11 cellular contexts compared by ENCODE assay signal in genomic region chr1:2544875-2545638, GRCh38. TPM values are rescaled to one million over a fixed set of nuclear protein-coding genes. Genes with fewer than 3 reads are reported as not detected.
DNase-seq lines count a peak whose midpoint lies in the region; ATAC-seq and TF ChIP-seq lines count a peak whose summit lies in the region.
"Had no signal": no experiment of that assay in that cellular context is flagged by ENCODE, and none has a peak within 500 bp of the region (broad histone marks: within the 10 kb centered on the region; RNA-seq: fewer than 3 reads in every experiment).

No MANE protein-coding gene starts in this region.

- H3K4me1 ChIP-seq in CD4-positive, CD25-positive, alpha-beta regulatory T cell (ENCODE audit: control insufficient read depth, insufficient read depth, low read length, poor library complexity, severe bottlenecking): peaks cover 52% of the 10 kb centered on the region
- H3K4me1 ChIP-seq in duodenal mucosa (ENCODE audit: control insufficient read depth in 1 of 2, insufficient read depth in 2 of 2, low read length in 2 of 2): peaks cover 33 to 67% of the 10 kb centered on the region in 2 donors
- H3K4me1 ChIP-seq in osteoblast (ENCODE audit: insufficient read depth, low read length): peaks cover 14% of the 10 kb centered on the region
- peaks cover 36% of the 10 kb centered on the region for H3K4me1 ChIP-seq in BE2C

- H3K27me3 ChIP-seq in CD4-positive, CD25-positive, alpha-beta regulatory T cell (ENCODE audit: control insufficient read depth, insufficient read depth, low read length): no peaks in the 10 kb centered on the region
- H3K27me3 ChIP-seq in duodenal mucosa (ENCODE audit: control insufficient read depth in 1 of 2, insufficient read depth in 2 of 2, low read length in 2 of 2) (no peaks in the 10 kb centered on the region), osteoblast (ENCODE audit: insufficient read depth, low read length) (peaks cover 2% of the 10 kb centered on the region), BE2C (no peaks in the 10 kb centered on the region)

- H3K9me3 ChIP-seq in CD4-positive, CD25-positive, alpha-beta regulatory T cell (ENCODE audit: control insufficient read depth in 2 of 2, low read length in 2 of 2): no peaks in the 10 kb centered on the region
- H3K9me3 ChIP-seq in duodenal mucosa (ENCODE audit: control insufficient read depth in 1 of 2, low read length in 2 of 2) (no peaks in the 10 kb centered on the region), osteoblast (ENCODE audit: low read depth, low read length) (no peaks in the 10 kb centered on the region), BE2C (no peaks in the 10 kb centered on the region)

- H3K4me2 ChIP-seq in osteoblast (ENCODE audit: insufficient read depth, low read length): no peak overlapping the region

- peaks cover 13% of the 10 kb centered on the region for H3K27me3 Mint-ChIP-seq in CD4-positive, CD25-positive, alpha-beta regulatory T cell

- H3K4me3 ChIP-seq in CD4-positive, CD25-positive, alpha-beta regulatory T cell (ENCODE audit: low read depth, low read length): no peak overlapping the region
- H3K4me3 ChIP-seq in duodenal mucosa (ENCODE audit: low read depth in 1 of 2, low read length in 2 of 2) (no peak overlapping the region), osteoblast (ENCODE audit: insufficient read depth, low read length) (no peak overlapping the region), BE2C (ENCODE audit: low read depth, low read length) (no peak overlapping the region)

- H3K36me3 ChIP-seq in CD4-positive, CD25-positive, alpha-beta regulatory T cell (ENCODE audit: control insufficient read depth, insufficient read depth, low read length): no peaks in the 10 kb centered on the region
- no peaks in the 10 kb centered on the region for H3K36me3 ChIP-seq in duodenal mucosa (ENCODE audit: control insufficient read depth in 1 of 2, insufficient read depth in 2 of 2, low read length in 2 of 2)
- H3K36me3 ChIP-seq in osteoblast (ENCODE audit: insufficient read depth, low read length): no peaks in the 10 kb centered on the region
- no peaks in the 10 kb centered on the region for H3K36me3 ChIP-seq in BE2C

- no peaks in the 10 kb centered on the region for H3K36me3 Mint-ChIP-seq in CD4-positive, CD25-positive, alpha-beta regulatory T cell
- H3K36me3 Mint-ChIP-seq: naive B cell had no signal

- no peaks in the 10 kb centered on the region for H4K20me1 ChIP-seq in osteoblast (ENCODE audit: insufficient read depth, low read length)

- H3K9ac ChIP-seq in duodenal mucosa (ENCODE audit: low read depth in 1 of 2, low read length in 2 of 2): no peak overlapping the region

- no peak overlapping the region for H3K27ac Mint-ChIP-seq in CD4-positive, CD25-positive, alpha-beta regulatory T cell
- H3K27ac Mint-ChIP-seq: activated naive CD8-positive, alpha-beta T cell treated with anti-CD3 and anti-CD28 coated beads, Interleukin-2, amount 50 U/mL, for 24 hours had no signal

- H3K79me2 ChIP-seq in osteoblast (ENCODE audit: insufficient read depth, low read length): no peaks in the 10 kb centered on the region

- no peaks in the 10 kb centered on the region for H3K9me3 Mint-ChIP-seq in CD4-positive, CD25-positive, alpha-beta regulatory T cell
- H3K9me3 Mint-ChIP-seq: activated naive CD8-positive, alpha-beta T cell treated with anti-CD3 and anti-CD28 coated beads, Interleukin-2, amount 50 U/mL, for 24 hours; naive B cell had no signal

- H3K4me3 Mint-ChIP-seq in CD4-positive, CD25-positive, alpha-beta regulatory T cell: peak overlapping the region; percentile 35 to 82 (median 48)
- H3K4me3 Mint-ChIP-seq: activated naive CD8-positive, alpha-beta T cell treated with anti-CD3 and anti-CD28 coated beads, Interleukin-2, amount 50 U/mL, for 24 hours had no signal

- TF ChIP-seq CTCF in osteoblast (IDR thresholded peaks at IDR 0.05; ENCODE audit: extremely low read depth, low read depth, low read length): no peak
- no peak for TF ChIP-seq CTCF in BE2C (IDR thresholded peaks at IDR 0.05; ENCODE audit: low read depth, low read length)

- peak overlapping the region; percentile 74 for H3K27ac ChIP-seq in CD4-positive, CD25-positive, alpha-beta regulatory T cell (ENCODE audit: insufficient read depth, low read length, poor library complexity, severe bottlenecking)
- H3K27ac ChIP-seq in duodenal mucosa (ENCODE audit: low read depth, low read length): peak overlapping the region; percentile 10
- H3K27ac ChIP-seq in osteoblast (ENCODE audit: low read depth, low read length): no peak overlapping the region

- no peak overlapping the region for H2AFZ ChIP-seq in osteoblast (ENCODE audit: low read length)

- ATAC-seq in CD4-positive, CD25-positive, alpha-beta regulatory T cell (ENCODE audit: low read depth in 2 of 2): no peak
- no peak for ATAC-seq in GM21423 (IDR thresholded peaks at IDR 0.05; ENCODE audit: unreplicated experiment)

- H3K4me1 Mint-ChIP-seq in CD4-positive, CD25-positive, alpha-beta regulatory T cell: peaks cover 0 to 34% (median 10%) of the 10 kb centered on the region in 4 donors

- DNase-seq in CD4-positive, CD25-positive, alpha-beta regulatory T cell: no peak
- DNase-seq in NCI-H82 (lab: John Stamatoyannopoulos, UW): peak; percentile 81
- peak; percentile 92 for DNase-seq in osteoblast (ENCODE audit: insufficient read length, low spot score, missing footprints)
- no peak for DNase-seq in HCEC 1CT
- no peak for DNase-seq in kidney glomerular epithelial cell (lab: John Stamatoyannopoulos, UW)
- DNase-seq in BE2C: no peak
- DNase-seq: activated CD4-positive, CD25-positive, alpha-beta regulatory T cell treated with anti-CD3 and anti-CD28 coated beads, Interleukin-2, amount 50 U/mL, for 72 hours; activated naive CD8-positive, alpha-beta T cell treated with anti-CD3 and anti-CD28 coated beads, Interleukin-2, amount 50 U/mL, for 24 hours had no signal

RNA-seq across cellular contexts. Expression of gene TNFRSF14, which starts 11.1 kb away (rescaled TPM):
- 235 TPM for total RNA-seq in CD4-positive, CD25-positive, alpha-beta regulatory T cell
- polyA plus RNA-seq in CD4-positive, CD25-positive, alpha-beta regulatory T cell: 10 to 100 TPM; 57.3 to 75.8 (median 73.8) TPM
- total RNA-seq in osteoblast: 29.2 and 36.6 TPM in 2 replicates
- 29.5 TPM for polyA plus RNA-seq in BE2C (2012; ENCODE audit: insufficient read depth, insufficient read length, low read depth)

RNA-seq across cellular contexts. Expression of gene HES5, which starts 15.0 kb away (rescaled TPM):
- total RNA-seq in CD4-positive, CD25-positive, alpha-beta regulatory T cell: not detected
- polyA plus RNA-seq in CD4-positive, CD25-positive, alpha-beta regulatory T cell: not detected
- total RNA-seq in osteoblast: not detected in 2 replicates
- polyA plus RNA-seq in BE2C (2012; ENCODE audit: insufficient read depth, insufficient read length, low read depth): not detected

RNA-seq across cellular contexts. Expression of gene PANK4, which starts 18.7 kb away (rescaled TPM):
- total RNA-seq in CD4-positive, CD25-positive, alpha-beta regulatory T cell: 66.6 TPM
- polyA plus RNA-seq in CD4-positive, CD25-positive, alpha-beta regulatory T cell: 10 to 100 TPM; 16.8 to 23.7 (median 17.3) TPM
- 15.2 and 18.6 TPM in 2 replicates for total RNA-seq in osteoblast
- 39.2 TPM for polyA plus RNA-seq in BE2C (2012; ENCODE audit: insufficient read depth, insufficient read length, low read depth)

RNA-seq across cellular contexts. Expression of gene PRXL2B, which starts 41.5 kb away (rescaled TPM):
- 24.5 TPM for total RNA-seq in CD4-positive, CD25-positive, alpha-beta regulatory T cell
- polyA plus RNA-seq in CD4-positive, CD25-positive, alpha-beta regulatory T cell: 10 to 100 TPM; 24.7 to 31.1 (median 27.2) TPM
- total RNA-seq in osteoblast: 8.0 and 9.4 TPM in 2 replicates
- polyA plus RNA-seq in BE2C (2012; ENCODE audit: insufficient read depth, insufficient read length, low read depth): 128 TPM

Comparison
In these comparisons a context has a peak if more than half of its experiments do, and no peak if none do; other contexts are left out.
1. DNase-seq: peak in NCI-H82 (single experiment) and osteoblast (single experiment); none in CD4-positive, CD25-positive, alpha-beta regulatory T cell (0 of 3), HCEC 1CT (single experiment), kidney glomerular epithelial cell (single experiment) and BE2C (single experiment).